In genomic region chr12:52062167-52063080, GRCh38 we compare ENCODE assay signal across 20 cellular contexts. TPM values are rescaled to one million over a fixed set of nuclear protein-coding genes. Genes with fewer than 3 reads are reported as not detected.
DNase-seq lines count a peak whose midpoint lies in the region; ATAC-seq and TF ChIP-seq lines count a peak whose summit lies in the region.
"Had no signal": no experiment of that assay in that cellular context is flagged by ENCODE, and none has a peak within 500 bp of the region (broad histone marks: within the 10 kb centered on the region; RNA-seq: fewer than 3 reads in every experiment).

No MANE protein-coding gene starts in this region.

- H3K4me2 ChIP-seq in mammary epithelial cell (ENCODE audit: insufficient read depth, low read depth, low read length), result no peak overlapping the region

- 72% methylated on average over 5 of the region's 6 CpGs for WGBS in mammary epithelial cell (ENCODE audit: low coverage, missing lambda C conversion rate)
- 84 to 85% methylated on average over 4 to 6 of the region's 6 CpGs for WGBS in endodermal cell (ENCODE audit: insufficient coverage in 1 of 2, insufficient read length in 1 of 2), 2 experiments
- 70% methylated on average over 6 of the region's 6 CpGs; no CpG with 5 or more reads in 1 of the 2 donors for WGBS in transverse colon (ENCODE audit: low coverage in 1 of 2), 2 donors

- H3K9me3 ChIP-seq in breast epithelium, result no peaks in the 10 kb centered on the region
- no peaks in the 10 kb centered on the region for H3K9me3 ChIP-seq in mammary epithelial cell (replicated peaks; ENCODE audit: insufficient read depth, low read length)
- no peaks in the 10 kb centered on the region for H3K9me3 ChIP-seq in endodermal cell (ENCODE audit: control insufficient read depth, low read length)
- H3K9me3 ChIP-seq in transverse colon, result no peaks in the 10 kb centered on the region

- in situ Hi-C loops in mammary epithelial cell (cut with MboI; ENCODE audit: low sequenced_read_pairs in 2 of 2), result no loop called here
- in situ Hi-C loops in transverse colon (cut with MboI; ENCODE audit: low pct_ligation_motif_present in 1 of 4, low pct_unique_long_range_greater_than_20kb in 1 of 4, low sequenced_read_pairs in 3 of 4), result no loop called here

- BruUV-seq in mammary epithelial cell (replicated peaks; lab: Mats Ljungman, UMichigan), result no TSS peak

- no peaks in the 10 kb centered on the region for H4K20me1 ChIP-seq in mammary epithelial cell (ENCODE audit: insufficient read depth, low read length)

- H3K27me3 Mint-ChIP-seq in endodermal cell (ENCODE audit: insufficient read depth) (peaks cover 30% of the 10 kb centered on the region), progenitor cell of endocrine pancreas (peaks cover 23% of the 10 kb centered on the region)
- peaks cover 23 to 34% of the 10 kb centered on the region in 2 donors for H3K27me3 Mint-ChIP-seq in effector memory CD8-positive, alpha-beta T cell
- H3K27me3 Mint-ChIP-seq: CD4-positive, alpha-beta T cell; IgD-negative memory B cell had no signal

- H3K79me2 ChIP-seq in mammary epithelial cell (ENCODE audit: insufficient read depth, low read length), result no peaks in the 10 kb centered on the region

- no peaks in the 10 kb centered on the region for H3K9me3 Mint-ChIP-seq in endodermal cell
- no peaks in the 10 kb centered on the region for H3K9me3 Mint-ChIP-seq in progenitor cell of endocrine pancreas (ENCODE audit: low read depth)
- H3K9me3 Mint-ChIP-seq in effector memory CD8-positive, alpha-beta T cell, result no peaks in the 10 kb centered on the region
- H3K9me3 Mint-ChIP-seq: activated T-cell treated with anti-CD3 and anti-CD28 coated beads, Interleukin-2, amount 50 U/mL, for 72 hours; CD4-positive, alpha-beta T cell; IgD-negative memory B cell had no signal

- H3K36me3 Mint-ChIP-seq in endodermal cell (ENCODE audit: low read depth), result peaks cover 7% of the 10 kb centered on the region
- H3K36me3 Mint-ChIP-seq in progenitor cell of endocrine pancreas (ENCODE audit: insufficient read depth), result no peaks in the 10 kb centered on the region
- peaks cover 2% of the 10 kb centered on the region for H3K36me3 Mint-ChIP-seq in effector memory CD8-positive, alpha-beta T cell (ENCODE audit: insufficient read depth)

- CTCF ChIA-PET in mammary epithelial cell (lab: Charles Lee; ENCODE audit: low non-redundant PET), result no interaction called here

- H3K4me1 ChIP-seq in breast epithelium, result no peaks in the 10 kb centered on the region
- H3K4me1 ChIP-seq in mammary epithelial cell (ENCODE audit: insufficient read depth, low read length), result no peaks in the 10 kb centered on the region
- H3K4me1 ChIP-seq in endodermal cell (ENCODE audit: control insufficient read depth, insufficient read depth, low read length), result no peaks in the 10 kb centered on the region
- H3K4me1 ChIP-seq in transverse colon, result peaks cover 0 to 18% (median 6%) of the 10 kb centered on the region in 4 donors

- dilution Hi-C loops in mammary epithelial cell (cut with HindIII; ENCODE audit: low sequenced_read_pairs), result no loop called here

- ATAC-seq in effector memory CD8-positive, alpha-beta T cell (replicated peaks), result no peak
- ATAC-seq: activated T-cell treated with anti-CD3 and anti-CD28 coated beads, Interleukin-2, amount 50 U/mL, for 72 hours; PC-3 had no signal

- H3K27ac Mint-ChIP-seq in endodermal cell (no peak overlapping the region), progenitor cell of endocrine pancreas (peak overlapping the region; percentile 45)
- no peak overlapping the region for H3K27ac Mint-ChIP-seq in effector memory CD8-positive, alpha-beta T cell
- H3K27ac Mint-ChIP-seq: activated T-cell treated with anti-CD3 and anti-CD28 coated beads, Interleukin-2, amount 50 U/mL, for 72 hours; CD4-positive, alpha-beta T cell had no signal

- intact Hi-C loops in breast epithelium (cut with DNase I; ENCODE audit: low total_unique reads), result no loop called here
- intact Hi-C loops in mammary epithelial cell (cut with micrococcal nuclease), result no loop called here
- intact Hi-C loops in transverse colon (cut with DNase I; ENCODE audit: low total_unique reads), result no loop called here

- no peak overlapping the region for H3K4me3 ChIP-seq in breast epithelium
- H3K4me3 ChIP-seq in mammary epithelial cell (replicated peaks in 1 of 3; ENCODE audit: insufficient read depth in 1 of 3, low read depth in 2 of 3, low read length in 3 of 3), result no peak overlapping the region
- no peak overlapping the region for H3K4me3 ChIP-seq in endodermal cell (ENCODE audit: low read length)
- no peak overlapping the region for H3K4me3 ChIP-seq in transverse colon

- no peak overlapping the region for H2AFZ ChIP-seq in mammary epithelial cell (ENCODE audit: low read depth, low read length)

- H3K4me3 Mint-ChIP-seq in endodermal cell, result no peak overlapping the region
- H3K4me3 Mint-ChIP-seq in progenitor cell of endocrine pancreas (ENCODE audit: low read depth), result no peak overlapping the region
- no peak overlapping the region for H3K4me3 Mint-ChIP-seq in effector memory CD8-positive, alpha-beta T cell
- H3K4me3 Mint-ChIP-seq: activated T-cell treated with anti-CD3 and anti-CD28 coated beads, Interleukin-2, amount 50 U/mL, for 72 hours; CD4-positive, alpha-beta T cell; IgD-negative memory B cell had no signal

- no peak overlapping the region for H3K9ac ChIP-seq in mammary epithelial cell (ENCODE audit: insufficient read depth, low read length)
- no peak overlapping the region for H3K9ac ChIP-seq in endodermal cell (ENCODE audit: extremely low read depth, low read length, poor library complexity, severe bottlenecking)

- TF ChIP-seq POLR2A in breast epithelium (IDR thresholded peaks at IDR 0.05), result no peak
- TF ChIP-seq POLR2A in transverse colon (IDR thresholded peaks at IDR 0.05), result no peak

- H3K27me3 ChIP-seq in breast epithelium (no peaks in the 10 kb centered on the region), mammary epithelial cell (ENCODE audit: insufficient read depth, low read length) (no peaks in the 10 kb centered on the region), endodermal cell (ENCODE audit: control insufficient read depth, insufficient read depth, low read length, poor library complexity, severe bottlenecking) (peaks cover 19% of the 10 kb centered on the region), transverse colon (no peaks in the 10 kb centered on the region)

- H3K27ac ChIP-seq in breast epithelium, result peak overlapping the region; percentile 32 to 54
- no peak overlapping the region for H3K27ac ChIP-seq in mammary epithelial cell (ENCODE audit: insufficient read depth, low read depth, low read length)
- H3K27ac ChIP-seq in endodermal cell (ENCODE audit: low read depth, low read length), result peak overlapping the region; percentile 72
- peak overlapping the region; percentile 49 to 75 (median 65) for H3K27ac ChIP-seq in transverse colon

- TF ChIP-seq EP300 in transverse colon (IDR thresholded peaks at IDR 0.05; ENCODE audit: low read depth), result no peak

- H3K36me3 ChIP-seq in breast epithelium (no peaks in the 10 kb centered on the region), mammary epithelial cell (ENCODE audit: insufficient read depth, low read length) (no peaks in the 10 kb centered on the region), endodermal cell (ENCODE audit: control insufficient read depth, insufficient read depth, low read length) (peaks cover 6% of the 10 kb centered on the region), transverse colon (peaks cover 0 to 2% (median 0%) of the 10 kb centered on the region in 4 donors)

- H3K4me1 Mint-ChIP-seq in endodermal cell (peaks cover 4% of the 10 kb centered on the region), progenitor cell of endocrine pancreas (ENCODE audit: low read depth) (peaks cover 3% of the 10 kb centered on the region)
- peaks cover 0 to 4% of the 10 kb centered on the region in 2 donors for H3K4me1 Mint-ChIP-seq in effector memory CD8-positive, alpha-beta T cell (ENCODE audit: low read depth in 2 of 2)
- H3K4me1 Mint-ChIP-seq: IgD-negative memory B cell had no signal

- no peak for DNase-seq in breast epithelium (ENCODE audit: low spot score in 2 of 2)
- DNase-seq in mammary epithelial cell, result no peak
- DNase-seq in endodermal cell, result no peak
- no peak for DNase-seq in progenitor cell of endocrine pancreas (ENCODE audit: low spot score, unreplicated experiment)
- DNase-seq in transverse colon, result no peak
- DNase-seq in NCI-H2171 (lab: John Stamatoyannopoulos, UW), result no peak
- DNase-seq in NCI-H146 (lab: John Stamatoyannopoulos, UW), result no peak
- no peak for DNase-seq in effector memory CD8-positive, alpha-beta T cell
- DNase-seq: activated CD4-positive, alpha-beta T cell treated with anti-CD3 and anti-CD28 coated beads, Interleukin-2, amount 50 U/mL, for 48 hours; activated T-cell treated with anti-CD3 and anti-CD28 coated beads, Interleukin-2, amount 50 U/mL, for 72 hours; CD4-positive, alpha-beta T cell; central memory CD4-positive, alpha-beta T cell; DND-41; NCI-H2081 treated with DMSO at 0.1 percent for 48 hours; NCI-H69; PC-3; stimulated activated CD4-positive, alpha-beta T cell treated with anti-CD3 and anti-CD28 coated beads, Interleukin-4, amount 100 ng/mL, for 4 hours had no signal

- TF ChIP-seq CTCF in breast epithelium (IDR thresholded peaks at IDR 0.05) (no peak), mammary epithelial cell (conservative IDR thresholded peaks at IDR 0.05 in 1 of 2, IDR thresholded peaks at IDR 0.05 in 1 of 2; ENCODE audit: extremely low read depth in 1 of 2, insufficient read depth in 1 of 2, low read depth in 1 of 2, low read length in 2 of 2) (no peak), endodermal cell (conservative IDR thresholded peaks at IDR 0.05) (no peak), progenitor cell of endocrine pancreas (IDR thresholded peaks at IDR 0.05; ENCODE audit: unreplicated experiment) (no peak), transverse colon (IDR thresholded peaks at IDR 0.05) (no peak)

RNA-seq across cellular contexts. Expression of gene ATG101, which starts 7.4 kb away (rescaled TPM):
- 10 to 100 TPM; 35.0 to 54.2 (median 39.7) TPM for total RNA-seq in breast epithelium
- 10 to 100 TPM; 44.8 to 59.4 TPM for total RNA-seq in mammary epithelial cell
- 90.8 TPM for polyA plus RNA-seq in mammary epithelial cell
- polyA minus RNA-seq in mammary epithelial cell, result 36.4 TPM
- 10 to 100 TPM; 32.1 TPM for total RNA-seq in endodermal cell
- 22.8 TPM for polyA plus RNA-seq in endodermal cell (2013, experiment 1 of 2)
- polyA plus RNA-seq in endodermal cell (2013, experiment 2 of 2), result 18.9 TPM
- 23.5 and 26.4 TPM in 2 replicates for total RNA-seq in progenitor cell of endocrine pancreas
- total RNA-seq in transverse colon, result 10 to 100 TPM; 15.7 to 64.1 (median 51.6) TPM

RNA-seq across cellular contexts. Expression of gene NR4A1, which starts 11.2 kb away (rescaled TPM):
- total RNA-seq in breast epithelium, result 100 to 1,000 TPM in 1 of 3 donors, 10 to 100 TPM in 2; 35.7 to 154 (median 66.2) TPM
- total RNA-seq in mammary epithelial cell, result 1 to 10 TPM in 1 of 2 donors, under 1 TPM in 1; 0.17 to 2.4 TPM
- 0.44 TPM for polyA plus RNA-seq in mammary epithelial cell
- 1.4 TPM for polyA minus RNA-seq in mammary epithelial cell
- total RNA-seq in endodermal cell, result 10 to 100 TPM; 17.7 to 18.4 TPM
- 21.3 TPM for polyA plus RNA-seq in endodermal cell (2013, experiment 1 of 2)
- 17.6 TPM for polyA plus RNA-seq in endodermal cell (2013, experiment 2 of 2)
- 21.7 and 22.8 TPM in 2 replicates for total RNA-seq in progenitor cell of endocrine pancreas
- total RNA-seq in transverse colon, result 100 to 1,000 TPM in 1 of 4 donors, 10 to 100 TPM in 3; 50.7 to 102 (median 76.9) TPM

RNA-seq across cellular contexts. Expression of gene SMIM41, which starts 17.1 kb away (rescaled TPM):
- 1 to 10 TPM in 1 of 3 donors, not detected in 2; 1.3 TPM for total RNA-seq in breast epithelium
- total RNA-seq in mammary epithelial cell, result under 1 TPM in 1 of 2 donors, not detected in 1; 0.17 TPM
- polyA plus RNA-seq in mammary epithelial cell, result not detected
- polyA minus RNA-seq in mammary epithelial cell, result not detected
- not detected for total RNA-seq in endodermal cell
- polyA plus RNA-seq in endodermal cell (2013, experiment 1 of 2), result not detected
- polyA plus RNA-seq in endodermal cell (2013, experiment 2 of 2), result not detected
- total RNA-seq in progenitor cell of endocrine pancreas, result not detected in 2 replicates
- 1 to 10 TPM in 1 of 4 donors, under 1 TPM in 2, not detected in 1; 0.64 to 1.5 (median 0.80) TPM for total RNA-seq in transverse colon
- total RNA-seq: activated T-cell treated with anti-CD3 and anti-CD28 coated beads, Interleukin-2, amount 50 U/mL, for 72 hours; CD4-positive, alpha-beta T cell; glomerular endothelial cell; PC-3 had no signal
- polyA plus RNA-seq: IgD-negative memory B cell, neural cell had no signal

RNA-seq across cellular contexts. Expression of gene TAMALIN, which starts 55.7 kb away (rescaled TPM):
- 10 to 100 TPM in 2 of 3 donors, 1 to 10 TPM in 1; 8.5 to 27.2 (median 16.0) TPM for total RNA-seq in breast epithelium
- under 1 TPM in 1 of 2 donors, not detected in 1; 0.50 TPM for total RNA-seq in mammary epithelial cell
- 0.10 TPM for polyA plus RNA-seq in mammary epithelial cell
- polyA minus RNA-seq in mammary epithelial cell, result not detected
- total RNA-seq in endodermal cell, result 1 to 10 TPM; 4.4 to 9.1 TPM
- polyA plus RNA-seq in endodermal cell (2013, experiment 1 of 2), result 16.3 TPM
- 13.2 TPM for polyA plus RNA-seq in endodermal cell (2013, experiment 2 of 2)
- total RNA-seq in progenitor cell of endocrine pancreas, result 12.5 and 15.5 TPM in 2 replicates
- total RNA-seq in transverse colon, result 10 to 100 TPM in 2 of 4 donors, 1 to 10 TPM in 2; 5.9 to 20.6 (median 9.7) TPM
